Comparison of ENCODE assay signal across 8 cellular contexts in the genomic region with DNA sequence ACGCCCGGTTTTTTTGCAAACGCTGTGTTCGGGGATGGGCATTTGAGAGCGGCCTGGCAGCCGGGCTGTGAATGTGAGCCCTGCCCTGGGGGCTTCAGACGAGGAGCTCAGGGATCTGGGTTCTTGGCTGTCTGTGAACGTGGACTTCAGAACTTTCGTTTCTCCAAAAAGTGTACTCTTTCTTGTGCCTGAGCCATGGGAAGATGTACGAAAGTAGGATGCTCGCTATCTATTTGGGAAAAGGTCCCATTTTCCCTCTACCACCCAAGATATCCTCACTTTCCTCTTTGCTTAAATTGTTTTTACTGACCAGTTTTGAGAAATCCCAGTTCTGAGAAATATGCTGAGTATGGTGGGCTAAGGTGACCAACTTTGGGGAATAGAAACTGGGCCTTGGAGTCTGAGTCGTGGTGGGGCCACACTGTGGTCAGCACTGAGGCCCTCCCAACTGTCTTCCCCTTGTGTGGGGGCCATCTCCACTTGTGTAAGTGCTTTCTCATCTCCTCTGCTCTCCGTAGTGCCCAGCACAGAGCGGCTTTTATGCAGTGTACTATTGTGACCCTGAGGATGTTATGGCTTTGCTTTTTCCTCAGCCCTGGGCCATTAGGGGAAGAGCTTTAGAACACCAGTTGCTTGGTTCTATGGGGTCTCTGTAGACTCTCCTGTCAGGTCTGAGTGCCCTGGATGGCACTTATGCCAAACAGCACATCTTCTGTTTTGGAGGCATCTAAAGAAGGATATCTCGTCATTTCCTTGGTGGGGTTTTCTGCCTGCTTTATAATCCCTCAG. TPM values are rescaled to one million over a fixed set of nuclear protein-coding genes. Genes with fewer than 3 reads are reported as not detected.
DNase-seq lines count a peak whose midpoint lies in the region; ATAC-seq and TF ChIP-seq lines count a peak whose summit lies in the region.

No MANE protein-coding gene starts in this region.

- peaks cover 45% of the 10 kb centered on the region for H3K36me3 Mint-ChIP-seq in activated T-helper 2 cell treated with anti-CD3 and anti-CD28 coated beads, Interferon-gamma antibody, Interleukin-2, Interleukin-4, amounts not matched to agents 10 μg/mL and 5 μg/mL and 100 μg/mL, durations not matched to agents 14 hours and 24 hours and 36 hours (ENCODE audit: low read depth)

- H3K27me3 Mint-ChIP-seq in activated T-helper 2 cell treated with anti-CD3 and anti-CD28 coated beads, Interferon-gamma antibody, Interleukin-2, Interleukin-4, amounts not matched to agents 10 μg/mL and 5 μg/mL and 100 μg/mL, durations not matched to agents 14 hours and 24 hours and 36 hours (ENCODE audit: low read depth), result no peaks in the 10 kb centered on the region

- peak overlapping the region; percentile 78 for H3K4me3 ChIP-seq in iPS-18c (ENCODE audit: insufficient read depth, low read depth, low read length)

- no peak for DNase-seq in activated T-helper 2 cell treated with anti-CD3 and anti-CD28 coated beads, Interferon-gamma antibody, Interleukin-2, Interleukin-4, amounts not matched to agents 10 μg/mL and 5 μg/mL and 100 μg/mL, durations not matched to agents 14 hours and 24 hours and 36 hours (ENCODE audit: low spot score)
- DNase-seq in substantia nigra (lab: John Stamatoyannopoulos, UW) (no peak), DMS153 (lab: John Stamatoyannopoulos, UW) (no peak), NCI-H2227 (lab: John Stamatoyannopoulos, UW; ENCODE audit: unreplicated experiment) (no peak), GM13977 (ENCODE audit: low spot score) (no peak)

- no peaks in the 10 kb centered on the region for H3K9me3 Mint-ChIP-seq in activated T-helper 2 cell treated with anti-CD3 and anti-CD28 coated beads, Interferon-gamma antibody, Interleukin-2, Interleukin-4, amounts not matched to agents 10 μg/mL and 5 μg/mL and 100 μg/mL, durations not matched to agents 14 hours and 24 hours and 36 hours

- peaks cover 30% of the 10 kb centered on the region for H3K4me1 Mint-ChIP-seq in activated T-helper 2 cell treated with anti-CD3 and anti-CD28 coated beads, Interferon-gamma antibody, Interleukin-2, Interleukin-4, amounts not matched to agents 10 μg/mL and 5 μg/mL and 100 μg/mL, durations not matched to agents 14 hours and 24 hours and 36 hours (ENCODE audit: low read depth)

- intact Hi-C loops in activated T-helper 2 cell treated with anti-CD3 and anti-CD28 coated beads, Interferon-gamma antibody, Interleukin-2, Interleukin-4, amounts not matched to agents 10 μg/mL and 5 μg/mL and 100 μg/mL, durations not matched to agents 14 hours and 24 hours and 36 hours (cut with micrococcal nuclease), result no loop called here

- in situ Hi-C loops in GM13977 (cut with MboI; ENCODE audit: low pct_unique_long_range_greater_than_20kb, low sequenced_read_pairs, unreplicated experiment), result no loop called here

- ATAC-seq in HG03039 (IDR thresholded peaks at IDR 0.05; ENCODE audit: unreplicated experiment), result peak; percentile 6

- H3K4me3 Mint-ChIP-seq in activated T-helper 2 cell treated with anti-CD3 and anti-CD28 coated beads, Interferon-gamma antibody, Interleukin-2, Interleukin-4, amounts not matched to agents 10 μg/mL and 5 μg/mL and 100 μg/mL, durations not matched to agents 14 hours and 24 hours and 36 hours (ENCODE audit: low read depth), result peak overlapping the region; percentile 90

- peak overlapping the region; percentile 87 for H3K27ac Mint-ChIP-seq in activated T-helper 2 cell treated with anti-CD3 and anti-CD28 coated beads, Interferon-gamma antibody, Interleukin-2, Interleukin-4, amounts not matched to agents 10 μg/mL and 5 μg/mL and 100 μg/mL, durations not matched to agents 14 hours and 24 hours and 36 hours

- peak overlapping the region; percentile 90 for H3K27ac ChIP-seq in C4-2B
- H3K27ac ChIP-seq in substantia nigra (ENCODE audit: low read depth, low read length, poor library complexity, severe bottlenecking), result peak overlapping the region; percentile 81

- TF ChIP-seq CTCF in C4-2B (conservative IDR thresholded peaks at IDR 0.05) (no peak), GM13977 (IDR thresholded peaks at IDR 0.05; ENCODE audit: extremely low read depth, insufficient read depth, missing control alignments) (no peak)

- H3K9me3 ChIP-seq in iPS-18c (ENCODE audit: control insufficient read depth, insufficient read depth, low read length), result no peaks in the 10 kb centered on the region

RNA-seq across cellular contexts. Expression of gene DBNL, which starts 0.9 kb away (rescaled TPM):
- total RNA-seq in activated T-helper 2 cell treated with anti-CD3 and anti-CD28 coated beads, Interferon-gamma antibody, Interleukin-2, Interleukin-4, amounts not matched to agents 10 μg/mL and 5 μg/mL and 100 μg/mL, durations not matched to agents 14 hours and 24 hours and 36 hours, result 131 and 143 TPM in 2 replicates

RNA-seq across cellular contexts. Expression of gene PGAM2, which starts 19.9 kb away (rescaled TPM):
- 0.67 and 0.73 TPM in 2 replicates for total RNA-seq in activated T-helper 2 cell treated with anti-CD3 and anti-CD28 coated beads, Interferon-gamma antibody, Interleukin-2, Interleukin-4, amounts not matched to agents 10 μg/mL and 5 μg/mL and 100 μg/mL, durations not matched to agents 14 hours and 24 hours and 36 hours

RNA-seq across cellular contexts. Expression of gene POLM, which starts 36.9 kb away (rescaled TPM):
- 36.8 and 42.7 TPM in 2 replicates for total RNA-seq in activated T-helper 2 cell treated with anti-CD3 and anti-CD28 coated beads, Interferon-gamma antibody, Interleukin-2, Interleukin-4, amounts not matched to agents 10 μg/mL and 5 μg/mL and 100 μg/mL, durations not matched to agents 14 hours and 24 hours and 36 hours

RNA-seq across cellular contexts. Expression of gene SPDYE1, which starts 47.7 kb away (rescaled TPM):
- total RNA-seq in activated T-helper 2 cell treated with anti-CD3 and anti-CD28 coated beads, Interferon-gamma antibody, Interleukin-2, Interleukin-4, amounts not matched to agents 10 μg/mL and 5 μg/mL and 100 μg/mL, durations not matched to agents 14 hours and 24 hours and 36 hours, result not detected in 2 replicates

RNA-seq across cellular contexts. Expression of gene AEBP1, which starts 58.7 kb away (rescaled TPM):
- total RNA-seq in activated T-helper 2 cell treated with anti-CD3 and anti-CD28 coated beads, Interferon-gamma antibody, Interleukin-2, Interleukin-4, amounts not matched to agents 10 μg/mL and 5 μg/mL and 100 μg/mL, durations not matched to agents 14 hours and 24 hours and 36 hours, result 36.4 and 38.7 TPM in 2 replicates
